11 cellular contexts compared by ENCODE assay signal in the genomic region with DNA sequence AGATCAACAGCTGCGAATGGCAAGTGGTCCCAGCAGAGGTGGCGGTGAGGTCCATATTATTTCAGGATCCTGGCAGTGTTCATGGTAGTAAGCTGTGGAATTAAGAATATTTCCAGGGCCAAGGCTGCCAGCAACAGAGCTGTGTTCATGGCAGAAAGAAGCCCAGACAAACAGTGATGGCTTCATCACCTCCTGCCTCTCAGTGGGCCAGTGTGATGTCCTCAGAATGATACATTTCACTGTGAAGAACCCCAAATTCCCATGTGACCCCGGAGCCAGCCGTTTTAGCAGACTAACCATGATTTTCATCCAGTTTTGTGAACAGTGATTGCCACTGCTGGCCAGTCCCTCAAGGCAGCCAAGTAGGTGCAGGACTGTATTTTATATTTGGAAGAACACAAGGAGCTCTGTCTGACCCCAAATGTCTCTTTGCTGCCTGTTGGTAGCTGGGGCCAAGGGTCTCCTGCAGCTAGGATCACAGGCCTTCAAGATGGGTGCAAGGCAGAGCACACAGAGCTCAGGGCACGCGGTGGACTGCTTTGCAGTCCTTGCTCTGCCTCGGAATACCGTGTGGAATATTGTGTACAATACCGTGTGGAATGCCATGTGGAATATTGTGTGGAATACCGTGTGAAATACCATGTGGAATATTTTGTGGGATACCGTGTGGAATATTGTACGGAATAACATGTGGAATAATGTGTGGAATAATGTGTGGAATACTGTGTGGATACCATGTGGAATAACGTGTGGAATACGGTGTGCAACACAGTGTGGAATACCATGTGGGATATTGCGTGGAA.
DNase-seq lines count a peak whose midpoint lies in the region; ATAC-seq and TF ChIP-seq lines count a peak whose summit lies in the region.
"Had no signal": no experiment of that assay in that cellular context is flagged by ENCODE, and none has a peak within 500 bp of the region (broad histone marks: within the 10 kb centered on the region; RNA-seq: fewer than 3 reads in every experiment).

No MANE protein-coding gene starts in this region.

- no peaks in the 10 kb centered on the region for H3K27me3 ChIP-seq in CD4-positive, CD25-positive, alpha-beta regulatory T cell (ENCODE audit: control insufficient read depth, insufficient read depth, low read length)
- peaks cover 5% of the 10 kb centered on the region for H3K27me3 ChIP-seq in lower lobe of right lung (ENCODE audit: low read depth)
- H3K27me3 ChIP-seq: neural progenitor cell had no signal

- peaks cover 0 to 18% (median 5%) of the 10 kb centered on the region in 7 donors for H3K9me3 Mint-ChIP-seq in CD4-positive, CD25-positive, alpha-beta regulatory T cell
- H3K9me3 Mint-ChIP-seq in memory B cell = peaks cover 6% of the 10 kb centered on the region

- no peak overlapping the region for H3K4me3 ChIP-seq in CD4-positive, CD25-positive, alpha-beta regulatory T cell (ENCODE audit: low read depth, low read length)
- no peak overlapping the region for H3K4me3 ChIP-seq in Jurkat, Clone E6-1 (ENCODE audit: low read length)
- H3K4me3 ChIP-seq in lower lobe of right lung = no peak overlapping the region
- H3K4me3 ChIP-seq: neural progenitor cell had no signal

- peak; percentile 45 to 47 for ATAC-seq in CD4-positive, CD25-positive, alpha-beta regulatory T cell (ENCODE audit: low read depth in 2 of 2)
- ATAC-seq in memory B cell (ENCODE audit: low read depth) (peak; percentile 62), lower lobe of right lung (no peak), left cardiac atrium (no peak)
- ATAC-seq: Right ventricle myocardium inferior had no signal

- intact Hi-C loops in lower lobe of right lung (cut with DNase I) = no loop called here
- intact Hi-C loops in left cardiac atrium (cut with DNase I) = no loop called here

- peak; percentile 38 to 78 (median 76) for DNase-seq in CD4-positive, CD25-positive, alpha-beta regulatory T cell
- peak; percentile 45 for DNase-seq in Jurkat, Clone E6-1 (ENCODE audit: low read depth, low spot score)
- peak; percentile 33 to 51 for DNase-seq in activated T-cell treated with anti-CD3 and anti-CD28 coated beads, Interleukin-2, amount 50 U/mL, for 48 hours
- DNase-seq in memory B cell (ENCODE audit: low spot score in 2 of 2) (peak; percentile 34 to 47), lower lobe of right lung (no peak), left cardiac atrium (no peak), A172 (ENCODE audit: low spot score) (no peak), NCI-H1417 treated with DMSO at 0.1 percent for 48 hours (lab: John Stamatoyannopoulos, UW) (no peak)
- DNase-seq: NCI-H2081 had no signal

- H3K36me3 ChIP-seq in CD4-positive, CD25-positive, alpha-beta regulatory T cell (ENCODE audit: control insufficient read depth, insufficient read depth, low read length) = no peaks in the 10 kb centered on the region
- H3K36me3 ChIP-seq in lower lobe of right lung = no peaks in the 10 kb centered on the region
- H3K36me3 ChIP-seq: neural progenitor cell had no signal

- no peak overlapping the region for H3K27ac ChIP-seq in CD4-positive, CD25-positive, alpha-beta regulatory T cell (ENCODE audit: insufficient read depth, low read length, poor library complexity, severe bottlenecking)
- H3K27ac ChIP-seq in lower lobe of right lung = no peak overlapping the region
- H3K27ac ChIP-seq: neural progenitor cell had no signal

- peaks cover 3 to 11% (median 7%) of the 10 kb centered on the region in 4 donors for H3K4me1 Mint-ChIP-seq in CD4-positive, CD25-positive, alpha-beta regulatory T cell
- H3K4me1 Mint-ChIP-seq in memory B cell = peaks cover 25% of the 10 kb centered on the region

- H3K9me3 ChIP-seq in CD4-positive, CD25-positive, alpha-beta regulatory T cell (ENCODE audit: control insufficient read depth in 2 of 2, low read length in 2 of 2) = peaks cover 0 to 14% of the 10 kb centered on the region in 2 experiments
- H3K9me3 ChIP-seq in lower lobe of right lung = no peaks in the 10 kb centered on the region

- H3K4me1 ChIP-seq in CD4-positive, CD25-positive, alpha-beta regulatory T cell (ENCODE audit: control insufficient read depth, insufficient read depth, low read length, poor library complexity, severe bottlenecking) = no peaks in the 10 kb centered on the region
- peaks cover 9% of the 10 kb centered on the region for H3K4me1 ChIP-seq in lower lobe of right lung

- H3K36me3 Mint-ChIP-seq in CD4-positive, CD25-positive, alpha-beta regulatory T cell = peaks cover 3% of the 10 kb centered on the region
- H3K36me3 Mint-ChIP-seq in memory B cell = no peaks in the 10 kb centered on the region
- H3K36me3 Mint-ChIP-seq: neural progenitor cell had no signal

- H3K4me3 Mint-ChIP-seq in CD4-positive, CD25-positive, alpha-beta regulatory T cell = peak overlapping the region; percentile 82 to 99 (median 90)
- no peak overlapping the region for H3K4me3 Mint-ChIP-seq in memory B cell
- H3K4me3 Mint-ChIP-seq: neural progenitor cell had no signal

- H3K27ac Mint-ChIP-seq in CD4-positive, CD25-positive, alpha-beta regulatory T cell = peak overlapping the region; percentile 94 to 100 (median 99)
- H3K27ac Mint-ChIP-seq in memory B cell = peak overlapping the region; percentile 95
- H3K27ac Mint-ChIP-seq: neural progenitor cell had no signal

- H3K27me3 Mint-ChIP-seq in CD4-positive, CD25-positive, alpha-beta regulatory T cell = peaks cover 13% of the 10 kb centered on the region
- no peaks in the 10 kb centered on the region for H3K27me3 Mint-ChIP-seq in memory B cell

- no peak for TF ChIP-seq CTCF in lower lobe of right lung (IDR thresholded peaks at IDR 0.05)

Comparison
In these comparisons a context has a peak if more than half of its experiments do, and no peak if none do; other contexts are left out.
1. ATAC-seq: peak in CD4-positive, CD25-positive, alpha-beta regulatory T cell (2 of 2) and memory B cell (single experiment); none in lower lobe of right lung (0 of 2) and left cardiac atrium (0 of 2).
2. DNase-seq: peak in CD4-positive, CD25-positive, alpha-beta regulatory T cell (3 of 3), Jurkat, Clone E6-1 (single experiment), activated T-cell treated with anti-CD3 and anti-CD28 coated beads, Interleukin-2, amount 50 U/mL, for 48 hours (2 of 2) and memory B cell (2 of 2); none in lower lobe of right lung (single experiment), left cardiac atrium (single experiment), A172 (single experiment) and NCI-H1417 treated with DMSO at 0.1 percent for 48 hours (single experiment).